In the genomic region with DNA sequence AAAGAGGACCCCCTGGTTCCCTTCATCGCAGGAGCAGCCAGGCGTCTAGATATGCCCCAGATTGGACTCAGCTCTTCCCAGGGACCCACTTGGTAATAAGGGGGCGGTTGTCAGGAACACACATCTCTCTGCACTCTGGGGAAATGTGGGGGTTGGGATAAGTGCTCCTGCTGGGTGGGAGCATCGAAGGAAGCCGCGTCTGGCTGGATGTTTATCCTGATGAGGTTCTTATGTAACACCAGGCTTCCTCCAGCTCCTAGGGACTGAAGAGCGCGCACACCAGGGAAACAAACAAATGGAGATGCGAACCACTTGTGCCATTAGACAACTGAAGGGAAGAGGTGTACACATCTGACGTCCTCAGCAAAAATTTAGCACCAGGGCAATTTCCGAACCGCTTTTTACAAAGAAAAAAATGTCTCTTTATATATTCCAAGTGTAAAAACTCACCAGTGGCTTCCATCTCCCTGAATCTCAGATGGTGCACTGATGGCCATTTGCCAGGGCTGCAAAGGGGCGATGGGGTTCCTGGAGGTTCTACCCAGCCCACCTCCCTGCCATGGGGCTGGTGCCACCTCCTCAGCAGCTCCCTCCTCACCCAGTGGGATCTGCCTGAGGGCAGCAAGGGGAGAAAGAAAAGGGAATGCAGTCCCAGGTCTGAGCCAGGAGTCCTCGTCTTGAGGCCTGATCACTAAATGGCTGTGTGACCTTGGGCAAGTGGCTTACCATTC, we compare ENCODE assay signal across 28 cellular contexts.
A peak's percentile ranks its signal among the peaks of the same experiment; 100 is the strongest.
DNase-seq lines count a peak whose midpoint lies in the region; ATAC-seq and TF ChIP-seq lines count a peak whose summit lies in the region.
"Had no signal": no experiment of that assay in that cellular context is flagged by ENCODE, and none has a peak within 500 bp of the region (broad histone marks: within the 10 kb centered on the region; RNA-seq: fewer than 3 reads in every experiment).

No MANE protein-coding gene starts in this region.

- H3K27ac ChIP-seq in right atrium auricular region: peak overlapping the region in 1 of 2 donors; percentile 11
- H3K27ac ChIP-seq in heart right ventricle: peak overlapping the region in 6 of 10 donors; percentile 53 to 72 (median 62)
- no peak overlapping the region for H3K27ac ChIP-seq in WERI-Rb-1
- H3K27ac ChIP-seq in prostate gland: no peak overlapping the region
- H3K27ac ChIP-seq: esophagus squamous epithelium, HL-60, pancreas, SJCRH30 had no signal

- H3K36me3 ChIP-seq in right atrium auricular region (no peaks in the 10 kb centered on the region), heart right ventricle (no peaks in the 10 kb centered on the region), WERI-Rb-1 (no peaks in the 10 kb centered on the region), prostate gland (no peaks in the 10 kb centered on the region)
- H3K36me3 ChIP-seq: esophagus squamous epithelium, pancreas, spleen, transverse colon had no signal

- WGBS in heart right ventricle, 2 donors: 59 to 60% methylated on average over 14 of the region's 14 CpGs
- WGBS in prostate gland: 75% methylated on average over 14 of the region's 14 CpGs

- peak; percentile 53 for ATAC-seq in Right ventricle myocardium inferior
- ATAC-seq in heart right ventricle: peak in 6 of 8 donors; percentile 11 to 73 (median 62)
- ATAC-seq in GM19452 (IDR thresholded peaks at IDR 0.05; ENCODE audit: unreplicated experiment): no peak
- ATAC-seq: pancreas; stimulated activated naive CD8-positive, alpha-beta T cell treated with anti-CD3 and anti-CD28 coated beads, Interleukin-15, amount 100 ng/mL, for 72 hours; WTC11 had no signal

- no peak for TF ChIP-seq POLR2A in prostate gland (IDR thresholded peaks at IDR 0.05)

- intact Hi-C loops in Right ventricle myocardium inferior (cut with DNase I) (no loop called here), heart right ventricle (cut with DNase I) (no loop called here), prostate gland (cut with DNase I) (no loop called here)

- H3K4me1 ChIP-seq in right atrium auricular region (peaks cover 0 to 20% of the 10 kb centered on the region in 2 donors), heart right ventricle (peaks cover 0 to 32% (median 6%) of the 10 kb centered on the region in 9 donors), prostate gland (replicated peaks) (no peaks in the 10 kb centered on the region)
- H3K4me1 ChIP-seq: esophagus squamous epithelium, pancreas, SJCRH30, transverse colon had no signal

- no peak for DNase-seq in Right ventricle myocardium inferior (ENCODE audit: missing footprints)
- no peak for DNase-seq in right atrium auricular region (ENCODE audit: low spot score)
- DNase-seq in heart right ventricle: no peak
- peak; percentile 50 for DNase-seq in occipital lobe (lab: John Stamatoyannopoulos, UW)
- DNase-seq in activated effector memory CD4-positive, alpha-beta T cell treated with Interleukin-2 at 50 U/mL for 16 hours: no peak
- DNase-seq in WERI-Rb-1: no peak
- DNase-seq in prostate gland (ENCODE audit: low spot score): no peak
- DNase-seq: activated CD4-positive, alpha-beta T cell treated with anti-CD3 and anti-CD28 coated beads, Interleukin-2, amount 10 ng/mL, durations not matched to agents 7 days and 5 days; activated gamma-delta T cell treated with Interleukin-2 at 50 U/mL for 16 hours; activated T-cell treated with anti-CD3 and anti-CD28 coated beads, Interleukin-2, amount 50 U/mL, for 24 hours; esophagus squamous epithelium; foreskin melanocyte; kidney glomerular epithelial cell; MM.1S; NCI-H2029; NCI-H446; NCI-H82; nephron progenitor cell; pancreas; SJCRH30; spleen; stimulated activated naive CD8-positive, alpha-beta T cell treated with anti-CD3 and anti-CD28 coated beads, Interleukin-15, amount 100 ng/mL, for 72 hours; SW 1271; transverse colon had no signal

- H3K27me3 ChIP-seq in right atrium auricular region (no peaks in the 10 kb centered on the region), heart right ventricle (peaks cover 0 to 7% (median 0%) of the 10 kb centered on the region in 7 donors), WERI-Rb-1 (ENCODE audit: insufficient read depth, low read depth, severe bottlenecking) (no peaks in the 10 kb centered on the region), prostate gland (replicated peaks; ENCODE audit: insufficient read depth) (no peaks in the 10 kb centered on the region)
- H3K27me3 ChIP-seq: esophagus squamous epithelium, pancreas, SJCRH30, transverse colon had no signal

- no peak overlapping the region for H3K4me3 ChIP-seq in right atrium auricular region
- H3K4me3 ChIP-seq in heart right ventricle: no peak overlapping the region
- no peak overlapping the region for H3K4me3 ChIP-seq in WERI-Rb-1 (ENCODE audit: low read depth, low read length)
- H3K4me3 ChIP-seq in prostate gland: no peak overlapping the region
- H3K4me3 ChIP-seq: esophagus squamous epithelium, lung, pancreas, SJCRH30, spleen, transverse colon had no signal

- TF ChIP-seq CTCF in right atrium auricular region (IDR thresholded peaks at IDR 0.05) (no peak), heart right ventricle (IDR thresholded peaks at IDR 0.05) (no peak), WERI-Rb-1 (IDR thresholded peaks at IDR 0.05; ENCODE audit: low read depth, low read length) (no peak), prostate gland (IDR thresholded peaks at IDR 0.05) (no peak)

- H3K9me3 ChIP-seq in right atrium auricular region (no peaks in the 10 kb centered on the region), heart right ventricle (no peaks in the 10 kb centered on the region), WERI-Rb-1 (ENCODE audit: severe bottlenecking) (no peaks in the 10 kb centered on the region), prostate gland (no peaks in the 10 kb centered on the region)
- H3K9me3 ChIP-seq: esophagus squamous epithelium, pancreas, SJCRH30, spleen, transverse colon had no signal

Comparison
In these comparisons a context has a peak if more than half of its experiments do, and no peak if none do; other contexts are left out.
1. H3K27ac ChIP-seq: peak in heart right ventricle (6 of 10); none in WERI-Rb-1 (single experiment) and prostate gland (0 of 2).